In the genomic region with DNA sequence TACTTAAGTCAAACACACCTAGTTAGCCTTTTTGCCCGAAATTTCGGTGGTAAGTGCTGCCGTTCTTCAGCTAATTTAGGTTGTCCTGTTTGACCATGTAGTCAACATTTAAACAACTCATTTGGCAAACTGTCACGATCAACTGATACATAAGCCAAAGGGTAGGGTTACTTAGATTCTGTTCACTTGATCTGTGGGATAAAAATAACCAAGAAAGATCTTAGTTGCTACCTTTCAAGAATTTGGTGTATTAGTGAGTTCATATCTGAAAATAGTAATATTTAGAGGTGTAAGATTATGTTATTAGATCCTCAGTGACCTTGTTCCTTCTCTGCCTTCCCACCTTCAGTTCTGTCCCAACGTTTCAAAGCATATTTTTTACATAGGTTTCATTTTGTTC, we compare ENCODE assay signal across 9 cellular contexts. TPM values are rescaled to one million over a fixed set of nuclear protein-coding genes. Genes with fewer than 3 reads are reported as not detected.
DNase-seq lines count a peak whose midpoint lies in the region; ATAC-seq and TF ChIP-seq lines count a peak whose summit lies in the region.
"Had no signal": no experiment of that assay in that cellular context is flagged by ENCODE, and none has a peak within 500 bp of the region (broad histone marks: within the 10 kb centered on the region; RNA-seq: fewer than 3 reads in every experiment).

No MANE protein-coding gene starts in this region.

- peak overlapping the region; percentile 98 for H3K4me3 Mint-ChIP-seq in osteocyte (ENCODE audit: unreplicated experiment)

- peaks cover 84% of the 10 kb centered on the region for H3K79me2 ChIP-seq in DND-41 (ENCODE audit: insufficient read depth, low read length)
- peaks cover 72% of the 10 kb centered on the region for H3K79me2 ChIP-seq in PC-3 (ENCODE audit: low read length)

- DNase-seq in DND-41 (no peak), PC-3 (no peak), epithelial cell of proximal tubule (ENCODE audit: low read depth) (no peak), osteocyte (ENCODE audit: extremely low spot score, unreplicated experiment) (no peak), GM13977 (ENCODE audit: low spot score) (no peak), ACHN (no peak)
- no peak for DNase-seq in stimulated activated CD4-positive, alpha-beta T cell treated with anti-CD3 and anti-CD28 coated beads, Interleukin-4, amount 100 ng/mL, for 1 hour
- DNase-seq: upper lobe of left lung had no signal

- H3K4me2 ChIP-seq in DND-41 (ENCODE audit: insufficient read depth, low read length) (peak overlapping the region; percentile 81), PC-3 (ENCODE audit: low read length) (peak overlapping the region; percentile 95)

- TF ChIP-seq CTCF in DND-41 (IDR thresholded peaks at IDR 0.05; ENCODE audit: borderline replicate concordance, extremely low read depth, low read length, poor library complexity, severe bottlenecking) (no peak), PC-3 (conservative IDR thresholded peaks at IDR 0.05; ENCODE audit: low read depth, low read length) (no peak), epithelial cell of proximal tubule (conservative IDR thresholded peaks at IDR 0.05; ENCODE audit: low read depth, low read length) (no peak), osteocyte (IDR thresholded peaks at IDR 0.05) (no peak), GM13977 (IDR thresholded peaks at IDR 0.05; ENCODE audit: extremely low read depth, insufficient read depth, missing control alignments) (no peak)

- H4K20me1 ChIP-seq in DND-41 (ENCODE audit: insufficient read depth, low read length) (peaks cover 35% of the 10 kb centered on the region), PC-3 (ENCODE audit: low read length) (peaks cover 12% of the 10 kb centered on the region)

- in situ Hi-C loops in GM13977 (cut with MboI; ENCODE audit: low pct_unique_long_range_greater_than_20kb, low sequenced_read_pairs, unreplicated experiment): no loop called here
- in situ Hi-C loops in ACHN (cut with HindIII; ENCODE audit: low pct_ligation_motif_present, low pct_unique_long_range_greater_than_20kb, low sequenced_read_pairs): no loop called here

- H3K9ac ChIP-seq in DND-41 (ENCODE audit: low read depth, low read length): peak overlapping the region; percentile 74
- H3K9ac ChIP-seq in PC-3 (ENCODE audit: low read length): peak overlapping the region; percentile 29; the same call in 1 of the 2 replicates

- H2AFZ ChIP-seq in DND-41 (ENCODE audit: low read depth, low read length) (no peak overlapping the region), PC-3 (ENCODE audit: low read length) (no peak overlapping the region)

- H3K36me3 ChIP-seq in DND-41 (ENCODE audit: insufficient read depth, low read length) (peaks cover 36% of the 10 kb centered on the region), PC-3 (ENCODE audit: low read depth, low read length) (peaks cover 13% of the 10 kb centered on the region)

- no peak for ATAC-seq in DND-41 (ENCODE audit: insufficient read depth, low read depth)
- ATAC-seq in PC-3: no peak
- ATAC-seq in GM21367 (IDR thresholded peaks at IDR 0.05; ENCODE audit: unreplicated experiment): no peak

- intact Hi-C loops in PC-3 (cut with micrococcal nuclease): no loop called here

- H3K9me3 Mint-ChIP-seq in osteocyte (ENCODE audit: unreplicated experiment): no peaks in the 10 kb centered on the region

- peaks cover 49% of the 10 kb centered on the region for H3K4me1 Mint-ChIP-seq in osteocyte (ENCODE audit: unreplicated experiment)

- H3K4me3 ChIP-seq in DND-41 (ENCODE audit: low read depth in 1 of 2, low read length in 2 of 2) (peak overlapping the region; percentile 48 to 94; a peak in 3 of 4 replicates), PC-3 (ENCODE audit: low read length) (peak overlapping the region; percentile 98), epithelial cell of proximal tubule (ENCODE audit: low read depth, low read length) (peak overlapping the region; percentile 97)

- H3K9me2 ChIP-seq in PC-3 (replicated peaks; ENCODE audit: low read length): no peaks in the 10 kb centered on the region

- peaks cover 24% of the 10 kb centered on the region for H3K36me3 Mint-ChIP-seq in osteocyte (ENCODE audit: unreplicated experiment)

- H3K9me3 ChIP-seq in DND-41 (ENCODE audit: insufficient read depth, low read length, severe bottlenecking): no peaks in the 10 kb centered on the region
- H3K9me3 ChIP-seq in PC-3 (ENCODE audit: low read length): no peaks in the 10 kb centered on the region
- H3K9me3 ChIP-seq: upper lobe of left lung had no signal

- H3K4me1 ChIP-seq in DND-41 (ENCODE audit: insufficient read depth, low read length): peaks cover 59% of the 10 kb centered on the region
- H3K4me1 ChIP-seq in PC-3 (ENCODE audit: insufficient read depth, low read length): peaks cover 29% of the 10 kb centered on the region

- no peaks in the 10 kb centered on the region for H3K27me3 Mint-ChIP-seq in osteocyte (ENCODE audit: unreplicated experiment)

- H3F3A ChIP-seq in PC-3 (ENCODE audit: low read length, unreplicated experiment): no peaks in the 10 kb centered on the region

- BruUV-seq in PC-3 (replicated peaks; lab: Mats Ljungman, UMichigan): no TSS peak

- POLR2A ChIA-PET in PC-3 (lab: Charles Lee; ENCODE audit: unreplicated experiment): no interaction called here

- peak overlapping the region; percentile 95 for H3K27ac Mint-ChIP-seq in osteocyte (ENCODE audit: unreplicated experiment)

- CTCF ChIA-PET in PC-3 (lab: Charles Lee): no interaction called here

- no peaks in the 10 kb centered on the region for H3K27me3 ChIP-seq in DND-41 (ENCODE audit: insufficient read depth, low read length, poor library complexity)
- H3K27me3 ChIP-seq in PC-3 (ENCODE audit: low read length): no peaks in the 10 kb centered on the region
- H3K27me3 ChIP-seq: upper lobe of left lung had no signal

- H3K27ac ChIP-seq in DND-41 (ENCODE audit: low read length) (peak overlapping the region; percentile 38; the same call in 1 of the 2 replicates), PC-3 (ENCODE audit: low read length) (no peak overlapping the region)

RNA-seq across cellular contexts. Expression of a gene that starts 2.0 kb away (rescaled TPM):
- total RNA-seq in PC-3 (2014; rRNA removed): 14.5 and 23.3 TPM in 2 replicates
- 22.4 and 25.1 TPM in 2 replicates for total RNA-seq in epithelial cell of proximal tubule
- total RNA-seq in osteocyte: 63.5 and 64.9 TPM in 2 replicates
